In the genomic region with DNA sequence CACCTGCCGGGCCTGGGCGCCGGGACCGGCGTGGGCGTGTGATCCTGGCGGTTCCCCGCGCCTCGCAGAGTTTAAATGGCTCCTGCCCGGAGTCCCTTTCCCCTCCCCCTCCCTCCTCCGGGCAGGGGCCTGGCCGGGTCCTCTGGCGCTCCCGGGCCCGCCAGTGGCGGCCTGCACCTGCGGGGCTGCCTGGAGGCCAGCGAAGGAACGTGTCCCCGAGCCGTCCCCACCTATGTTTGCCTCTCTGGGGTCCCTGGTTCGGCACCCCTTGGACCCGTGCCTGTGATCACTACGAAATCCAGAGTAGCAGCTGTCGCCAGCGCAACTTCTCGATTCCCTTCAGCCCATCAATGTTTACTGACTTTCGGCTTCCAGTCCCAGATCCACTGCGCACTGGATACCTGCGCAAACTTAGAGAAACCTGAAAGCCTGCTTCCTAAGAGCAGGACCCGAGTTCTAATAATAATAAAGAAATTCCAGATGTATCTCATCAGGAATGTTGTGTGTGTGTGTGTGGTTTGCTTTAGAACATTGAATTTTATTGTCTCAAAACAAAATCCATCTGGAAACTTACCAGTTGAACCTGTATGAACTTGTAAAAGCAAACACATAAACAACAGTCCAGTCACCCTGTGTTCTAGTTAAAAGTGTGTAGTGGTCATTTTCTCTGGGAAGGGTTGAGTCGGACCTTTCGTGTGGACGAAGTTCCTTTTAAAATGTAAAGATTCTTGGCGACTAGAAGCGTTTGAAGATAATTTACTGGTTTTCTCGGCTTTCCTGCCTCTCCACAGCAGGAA, we compare ENCODE assay signal across 8 cellular contexts. TPM values are rescaled to one million over a fixed set of nuclear protein-coding genes. Genes with fewer than 3 reads are reported as not detected.
A peak's percentile ranks its signal among the peaks of the same experiment; 100 is the strongest.
DNase-seq lines count a peak whose midpoint lies in the region; ATAC-seq and TF ChIP-seq lines count a peak whose summit lies in the region.

No MANE protein-coding gene starts in this region.

- peak; percentile 1 for DNase-seq in EL
- DNase-seq in Peyer's patch, result peak in 1 of 3 donors; percentile 45
- no peak for DNase-seq in foreskin fibroblast
- peak in 1 of 2 donors; percentile 18 for DNase-seq in trophoblast cell
- no peak for DNase-seq in GM03348 (ENCODE audit: low spot score)

- H3K79me2 ChIP-seq in trophoblast cell (ENCODE audit: control insufficient read depth, insufficient read depth, low read length, poor library complexity), result peaks cover 16% of the 10 kb centered on the region

- peak overlapping the region; percentile 65 for H4K8ac ChIP-seq in trophoblast cell (ENCODE audit: low read depth, low read length)

- H3K4me2 ChIP-seq in trophoblast cell (ENCODE audit: low read length), result peak overlapping the region; percentile 81

- H3K27ac ChIP-seq in Peyer's patch (no peak overlapping the region), trophoblast cell (ENCODE audit: low read depth, low read length) (peak overlapping the region; percentile 83)

- H3K9me3 ChIP-seq in Peyer's patch, result no peaks in the 10 kb centered on the region
- H3K9me3 ChIP-seq in trophoblast cell (ENCODE audit: insufficient read depth, low read depth, low read length), result no peaks in the 10 kb centered on the region

- peaks cover 9% of the 10 kb centered on the region for H3K79me1 ChIP-seq in trophoblast cell (ENCODE audit: low read length)

- H3K4ac ChIP-seq in trophoblast cell (ENCODE audit: low read depth, low read length), result peak overlapping the region; percentile 91

- H3K4me1 ChIP-seq in Peyer's patch (no peaks in the 10 kb centered on the region), trophoblast cell (ENCODE audit: control insufficient read depth in 1 of 2, insufficient read depth in 2 of 2, low read length in 2 of 2) (peaks cover 11 to 13% of the 10 kb centered on the region in 2 experiments)

- H3K27me3 ChIP-seq in Peyer's patch, result no peaks in the 10 kb centered on the region
- no peaks in the 10 kb centered on the region for H3K27me3 ChIP-seq in trophoblast cell (ENCODE audit: insufficient read depth, low read length)

- peak overlapping the region; percentile 63 for H2AFZ ChIP-seq in trophoblast cell (ENCODE audit: insufficient read depth, low read length, poor library complexity)

- ATAC-seq in HG02840 (IDR thresholded peaks at IDR 0.05; ENCODE audit: low FRiP score, unreplicated experiment) (no peak), GM21360 (IDR thresholded peaks at IDR 0.05; ENCODE audit: unreplicated experiment) (no peak), GM19463 (IDR thresholded peaks at IDR 0.05; ENCODE audit: unreplicated experiment) (no peak)

- no peak overlapping the region for H2AK5ac ChIP-seq in trophoblast cell (ENCODE audit: low read length)

- peak overlapping the region; percentile 80 for H3K14ac ChIP-seq in trophoblast cell (ENCODE audit: low read length)

- H3K23ac ChIP-seq in trophoblast cell (ENCODE audit: low read length), result no peak overlapping the region

- H2BK12ac ChIP-seq in trophoblast cell (ENCODE audit: low read length), result no peak overlapping the region

- no peak overlapping the region for H4K12ac ChIP-seq in trophoblast cell (ENCODE audit: low read depth, low read length)

- no CpG with 5 or more reads among the region's 38 CpGs for WGBS in trophoblast cell (ENCODE audit: extremely low coverage, insufficient coverage, insufficient read length)

- peak overlapping the region; percentile 84 for H3K18ac ChIP-seq in trophoblast cell (ENCODE audit: low read length)

- H2BK5ac ChIP-seq in trophoblast cell (ENCODE audit: low read depth, low read length, poor library complexity), result peak overlapping the region; percentile 86

- H2BK120ac ChIP-seq in trophoblast cell (ENCODE audit: insufficient read depth, low read length, poor library complexity), result peak overlapping the region; percentile 91

- TF ChIP-seq CTCF in Peyer's patch (IDR thresholded peaks at IDR 0.05), result no peak
- no peak for TF ChIP-seq CTCF in foreskin fibroblast (IDR thresholded peaks at IDR 0.05; ENCODE audit: low read depth, low read length)

- H3K9ac ChIP-seq in trophoblast cell (ENCODE audit: low read length), result peak overlapping the region; percentile 86

- no peaks in the 10 kb centered on the region for H3K36me3 ChIP-seq in Peyer's patch
- no peaks in the 10 kb centered on the region for H3K36me3 ChIP-seq in trophoblast cell (ENCODE audit: control insufficient read depth in 1 of 2, insufficient read depth in 2 of 2, low read length in 2 of 2)

- peak overlapping the region; percentile 83 for H4K91ac ChIP-seq in trophoblast cell (ENCODE audit: low read depth, low read length)

- no peak for TF ChIP-seq POLR2A in Peyer's patch (IDR thresholded peaks at IDR 0.05)

- peak overlapping the region; percentile 7 to 58 (median 46) for H3K4me3 ChIP-seq in Peyer's patch
- peak overlapping the region; percentile 7 to 36 for H3K4me3 ChIP-seq in foreskin fibroblast (ENCODE audit: low read depth in 1 of 2, low read length in 2 of 2)
- H3K4me3 ChIP-seq in trophoblast cell (ENCODE audit: low read depth, low read length), result peak overlapping the region; percentile 86

RNA-seq across cellular contexts. Expression of gene SHROOM2, which starts 0.8 kb away (rescaled TPM):
- 1 to 10 TPM; 1.8 to 7.4 (median 3.3) TPM for total RNA-seq in Peyer's patch
- polyA plus RNA-seq in trophoblast cell (2013), result 14.5 and 14.6 TPM in 2 replicates

RNA-seq across cellular contexts. Expression of gene GPR143, which starts 21.4 kb away (rescaled TPM):
- total RNA-seq in Peyer's patch, result not detected
- polyA plus RNA-seq in trophoblast cell (2013), result 4.8 TPM in 2 replicates

Comparison
In these comparisons a context has a peak if more than half of its experiments do, and no peak if none do; other contexts are left out.
1. H3K4me3 ChIP-seq: peak in every context shown above with its lines; median percentile 86 in trophoblast cell; 46 in Peyer's patch; 22 in foreskin fibroblast.